ENCODE assay signal across 13 cellular contexts in the genomic region with DNA sequence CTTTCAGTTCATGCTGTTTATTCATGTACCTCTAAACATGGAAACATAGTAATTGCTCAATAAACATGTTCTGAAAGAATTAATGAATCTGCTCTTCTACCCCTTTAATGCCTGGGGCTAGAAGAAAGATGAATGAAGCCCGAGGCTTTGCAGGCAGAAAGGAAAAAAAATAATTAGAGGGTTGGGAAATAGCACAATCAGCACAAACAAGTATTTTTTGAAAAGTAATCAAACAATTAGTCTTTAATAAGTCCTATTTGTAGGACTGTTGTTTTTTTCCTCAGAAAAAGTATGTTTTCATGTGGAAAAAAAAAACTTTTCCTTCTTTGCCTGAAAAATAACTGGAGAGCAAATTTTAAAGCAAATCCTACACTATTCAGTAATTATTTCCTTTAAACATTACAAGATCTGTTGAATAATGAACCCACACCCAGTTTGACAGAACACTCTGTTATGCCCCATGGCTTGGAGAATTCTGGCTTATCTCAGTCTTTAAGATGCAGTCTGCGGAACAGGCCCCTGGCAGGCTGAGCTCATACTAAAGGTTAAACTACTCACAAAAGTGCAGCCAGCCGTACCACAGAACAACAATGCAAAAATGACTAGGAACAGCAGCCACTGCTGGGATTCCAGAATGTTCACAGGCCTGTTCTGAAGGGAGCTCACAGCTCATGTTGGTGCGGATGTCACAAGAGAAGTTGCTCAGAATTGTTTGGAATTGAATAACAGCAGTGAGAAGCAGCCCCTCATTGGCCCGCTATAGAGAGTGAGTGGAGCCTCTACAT.
A peak's percentile ranks its signal among the peaks of the same experiment; 100 is the strongest.
DNase-seq lines count a peak whose midpoint lies in the region; ATAC-seq, FAIRE-seq and TF ChIP-seq lines count a peak whose summit lies in the region.
"Had no signal": no experiment of that assay in that cellular context is flagged by ENCODE, and none has a peak within 500 bp of the region (broad histone marks: within the 10 kb centered on the region; RNA-seq: fewer than 3 reads in every experiment).

No MANE protein-coding gene starts in this region.

- H3K36me3 ChIP-seq in endothelial cell of umbilical vein (ENCODE audit: control insufficient read depth in 2 of 2, extremely low read depth in 1 of 2, insufficient read depth in 2 of 2, low read length in 2 of 2) (no peaks in the 10 kb centered on the region), kidney epithelial cell (ENCODE audit: control insufficient read depth, insufficient read depth, low read length) (no peaks in the 10 kb centered on the region), sigmoid colon (no peaks in the 10 kb centered on the region), spleen (no peaks in the 10 kb centered on the region)

- H3K27me3 ChIP-seq in endothelial cell of umbilical vein (ENCODE audit: control insufficient read depth in 2 of 2, insufficient read depth in 2 of 2, low read length in 2 of 2) = no peaks in the 10 kb centered on the region
- H3K27me3 ChIP-seq in kidney epithelial cell (ENCODE audit: control insufficient read depth, insufficient read depth, low read length) = no peaks in the 10 kb centered on the region
- H3K27me3 ChIP-seq in sigmoid colon = no peaks in the 10 kb centered on the region
- no peaks in the 10 kb centered on the region for H3K27me3 ChIP-seq in spleen (replicated peaks in 1 of 7)

- H4K20me1 ChIP-seq in endothelial cell of umbilical vein (replicated peaks; ENCODE audit: control insufficient read depth, extremely low read depth, insufficient read depth, low read length) = no peaks in the 10 kb centered on the region

- TF ChIP-seq CTCF in endothelial cell of umbilical vein (IDR thresholded peaks at IDR 0.05; ENCODE audit: extremely low read depth in 1 of 2, insufficient read depth in 1 of 2, low read depth in 1 of 2, low read length in 2 of 2) (no peak), kidney epithelial cell (IDR thresholded peaks at IDR 0.05; ENCODE audit: insufficient read depth, low read length, poor library complexity, severe bottlenecking) (no peak), sigmoid colon (IDR thresholded peaks at IDR 0.05) (no peak), spleen (IDR thresholded peaks at IDR 0.05 in 8 of 11, conservative IDR thresholded peaks at IDR 0.05 in 3 of 11) (no peak)

- no peak overlapping the region for H3K4me2 ChIP-seq in endothelial cell of umbilical vein (ENCODE audit: insufficient read depth, low read length)

- no peaks in the 10 kb centered on the region for H3K9me1 ChIP-seq in endothelial cell of umbilical vein (replicated peaks; ENCODE audit: control insufficient read depth, extremely low read depth, insufficient read depth, low read length)

- TF ChIP-seq EP300 in sigmoid colon (IDR thresholded peaks at IDR 0.05) = no peak

- CTCF ChIA-PET in endothelial cell of umbilical vein (lab: Charles Lee) = interaction anchor here (0.9 to 3.2 kb wide), 3 partner anchors 11 to 282 kb away, joined by 4 to 20 read pairs (median 5); no protein-coding TSS in a partner anchor

- 82 to 90% methylated on average over 5 of the region's 5 CpGs for WGBS in sigmoid colon, 2 donors
- 83 to 90% (median 88%) methylated on average over 5 of the region's 5 CpGs for WGBS in spleen, 5 donors

- peak overlapping the region; percentile 54 for H2AFZ ChIP-seq in endothelial cell of umbilical vein (ENCODE audit: low read depth, low read length)

- TF ChIP-seq POLR2A in endothelial cell of umbilical vein (IDR thresholded peaks at IDR 0.05; ENCODE audit: low read depth, low read length) (no peak), sigmoid colon (IDR thresholded peaks at IDR 0.05) (no peak), spleen (IDR thresholded peaks at IDR 0.05) (no peak)

- H3K27ac ChIP-seq in endothelial cell of umbilical vein (ENCODE audit: insufficient read depth, low read depth, low read length) (no peak overlapping the region), sigmoid colon (peak overlapping the region; percentile 24 to 57 (median 36)), spleen (no peak overlapping the region)

- no peaks in the 10 kb centered on the region for H3K79me2 ChIP-seq in endothelial cell of umbilical vein (ENCODE audit: control insufficient read depth, insufficient read depth, low read length)

- H3K9ac ChIP-seq in endothelial cell of umbilical vein (replicated peaks; ENCODE audit: extremely low read depth, insufficient read depth, low read length) = no peak overlapping the region

- H3K9me3 ChIP-seq in endothelial cell of umbilical vein (replicated peaks; ENCODE audit: control insufficient read depth, insufficient read depth, low read length) = no peaks in the 10 kb centered on the region
- H3K9me3 ChIP-seq in sigmoid colon = no peaks in the 10 kb centered on the region
- no peaks in the 10 kb centered on the region for H3K9me3 ChIP-seq in spleen

- no peak overlapping the region for H3K4me3 ChIP-seq in endothelial cell of umbilical vein (replicated peaks in 1 of 3; ENCODE audit: insufficient read depth in 1 of 3, low read depth in 1 of 3, low read length in 3 of 3)
- no peak overlapping the region for H3K4me3 ChIP-seq in kidney epithelial cell (ENCODE audit: low read depth, low read length)
- H3K4me3 ChIP-seq in sigmoid colon = no peak overlapping the region
- H3K4me3 ChIP-seq in spleen = no peak overlapping the region
- H3K4me3 ChIP-seq: skin epidermis had no signal

- intact Hi-C loops in endothelial cell of umbilical vein (cut with micrococcal nuclease) (no loop called here), sigmoid colon (cut with DNase I) (no loop called here), spleen (cut with DNase I; ENCODE audit: low total_unique reads) (no loop called here)

- peak; percentile 77 for FAIRE-seq in endothelial cell of umbilical vein (lab: Jason Lieb, UNC)

- DNase-seq in Daoy (ENCODE audit: low read depth) (peak; percentile 18), endothelial cell of umbilical vein (ENCODE audit: low read depth, low spot score) (peak; percentile 88), kidney epithelial cell (ENCODE audit: low read depth) (peak; percentile 57), sigmoid colon (peak; percentile 64), A172 (ENCODE audit: low spot score) (no peak), spleen (no peak)
- DNase-seq: activated CD8-positive, alpha-beta T cell treated with anti-CD3 and anti-CD28 coated beads, Interleukin-2, amount 10 ng/mL, durations not matched to agents 7 days and 5 days; activated effector memory CD4-positive, alpha-beta T cell treated with anti-CD3 and anti-CD28 coated beads, Interleukin-2, amount 50 U/mL, for 16 hours; cerebellar nuclear complex; SIG-M5 had no signal

- dilution Hi-C loops in endothelial cell of umbilical vein (cut with MboI; ENCODE audit: extremely low pct_ligation_motif_present, low sequenced_read_pairs) = no loop called here

- POLR2A ChIA-PET in endothelial cell of umbilical vein (lab: Charles Lee) = no interaction called here

- peaks cover 38% of the 10 kb centered on the region for H3K4me1 ChIP-seq in endothelial cell of umbilical vein (ENCODE audit: control insufficient read depth, extremely low read depth, insufficient read depth, low read length)
- peaks cover 0 to 34% (median 9%) of the 10 kb centered on the region in 4 donors for H3K4me1 ChIP-seq in sigmoid colon
- peaks cover 0 to 5% (median 1%) of the 10 kb centered on the region in 6 donors for H3K4me1 ChIP-seq in spleen

- no peak for ATAC-seq in HG03521 (IDR thresholded peaks at IDR 0.05; ENCODE audit: unreplicated experiment)
- ATAC-seq in HG03139 (IDR thresholded peaks at IDR 0.05; ENCODE audit: unreplicated experiment) = no peak
- ATAC-seq: activated CD8-positive, alpha-beta T cell treated with anti-CD3 and anti-CD28 coated beads, Interleukin-2, amount 10 ng/mL, durations not matched to agents 7 days and 5 days had no signal

- no TSS peak for BruUV-seq in endothelial cell of umbilical vein (replicated peaks; lab: Mats Ljungman, UMichigan)

TF ChIP-seq in endothelial cell of umbilical vein, 7 proteins besides CTCF, POLR2A, EP300 and RAD21:
- TF ChIP-seq GATA2 (IDR thresholded peaks at IDR 0.05; ENCODE audit: insufficient read depth, insufficient read length, low read depth, low read length) (peak; percentile 40), POLR2AphosphoS5 (IDR thresholded peaks at IDR 0.05; ENCODE audit: insufficient read depth, low read depth, low read length) (no peak), FOS (IDR thresholded peaks at IDR 0.05; ENCODE audit: borderline replicate concordance, insufficient read depth, low read length) (peak; percentile 39), MYC (IDR thresholded peaks at IDR 0.05; ENCODE audit: low read depth, low read length) (no peak)

Comparison
In these comparisons a context has a peak if more than half of its experiments do, and no peak if none do; other contexts are left out.
1. DNase-seq: peak in Daoy (single experiment), endothelial cell of umbilical vein (single experiment), kidney epithelial cell (single experiment) and sigmoid colon (single experiment); none in A172 (single experiment) and spleen (single experiment).
2. H3K27ac ChIP-seq: peak in sigmoid colon (4 of 4); none in endothelial cell of umbilical vein (single experiment) and spleen (0 of 8).